ENCODE assay signal across 20 cellular contexts in genomic region chr3:116051586-116051985, GRCh38.
DNase-seq lines count a peak whose midpoint lies in the region; ATAC-seq, FAIRE-seq and TF ChIP-seq lines count a peak whose summit lies in the region.
"Had no signal": no experiment of that assay in that cellular context is flagged by ENCODE, and none has a peak within 500 bp of the region (broad histone marks: within the 10 kb centered on the region; RNA-seq: fewer than 3 reads in every experiment).

No MANE protein-coding gene starts in this region.

- POLR2A ChIA-PET in K562 (lab: Yijun Ruan, JAX), result no interaction called here

- no peak for FAIRE-seq in K562 (lab: Jason Lieb, UNC)

- no peaks in the 10 kb centered on the region for H3K9me2 ChIP-seq in neural cell (ENCODE audit: insufficient read depth, low read length)

- H3K4me2 ChIP-seq in K562 (ENCODE audit: insufficient read depth, low read length), result no peak overlapping the region
- H3K4me2 ChIP-seq in neural cell (ENCODE audit: low read length), result no peak overlapping the region
- H3K4me2 ChIP-seq: BLaER1 had no signal

- no peak overlapping the region for H3K27ac ChIP-seq in K562 (ENCODE audit: extremely low read depth, low read depth, low read length)
- H3K27ac ChIP-seq in neural cell (ENCODE audit: low read length), result peak overlapping the region; percentile 71
- no peak overlapping the region for H3K27ac ChIP-seq in aorta (ENCODE audit: low read depth in 1 of 2, low read length in 2 of 2)
- H3K27ac ChIP-seq in testis, result no peak overlapping the region
- H3K27ac ChIP-seq in upper lobe of left lung, result no peak overlapping the region
- H3K27ac ChIP-seq: BLaER1, HL-60 had no signal

- TF ChIP-seq POLR2A in K562 (conservative IDR thresholded peaks at IDR 0.05), result no peak
- TF ChIP-seq POLR2A in testis (IDR thresholded peaks at IDR 0.05), result no peak
- TF ChIP-seq POLR2A in upper lobe of left lung (IDR thresholded peaks at IDR 0.05), result no peak

- ATAC-seq in K562 (no peak), aorta (ENCODE audit: low FRiP score) (no peak), upper lobe of left lung (ENCODE audit: low FRiP score in 2 of 2) (no peak)
- ATAC-seq: HCT116 had no signal

- whole genome bisulfite sequencing in K562 (ENCODE audit: insufficient coverage, low coverage, missing lambda C conversion rate), result 86% methylated on average over 1 of the region's 3 CpGs
- 76 to 86% methylated on average over 3 of the region's 3 CpGs for WGBS in aorta, 2 donors
- 65 to 71% methylated on average over 3 of the region's 3 CpGs for WGBS in testis, 2 donors
- 95 to 98% methylated on average over 3 of the region's 3 CpGs for WGBS in upper lobe of left lung, 2 donors

- H3F3A ChIP-seq in neural cell (ENCODE audit: insufficient read depth, low read length, poor library complexity, severe bottlenecking), result no peaks in the 10 kb centered on the region

- H3K27me3 ChIP-seq in K562 (ENCODE audit: control insufficient read depth in 2 of 2, insufficient read depth in 2 of 2, low read length in 2 of 2) (no peaks in the 10 kb centered on the region), neural cell (ENCODE audit: insufficient read depth, low read depth, low read length) (no peaks in the 10 kb centered on the region), aorta (ENCODE audit: control insufficient read depth in 1 of 2, insufficient read depth in 2 of 2, low read length in 1 of 2) (no peaks in the 10 kb centered on the region), testis (no peaks in the 10 kb centered on the region), upper lobe of left lung (no peaks in the 10 kb centered on the region)
- H3K27me3 ChIP-seq: BLaER1 had no signal

- TF ChIP-seq RAD21 in K562 (CRISPR knock-in tag; conservative IDR thresholded peaks at IDR 0.05 in 1 of 2, IDR thresholded peaks at IDR 0.05 in 1 of 2) (no peak), neural cell (conservative IDR thresholded peaks at IDR 0.05) (no peak)

- no peak overlapping the region for H3K4me3 ChIP-seq in K562
- no peak overlapping the region for H3K4me3 ChIP-seq in neural cell (ENCODE audit: low read length)
- H3K4me3 ChIP-seq in aorta (ENCODE audit: low read length in 2 of 2), result no peak overlapping the region
- no peak overlapping the region for H3K4me3 ChIP-seq in testis
- no peak overlapping the region for H3K4me3 ChIP-seq in upper lobe of left lung
- H3K4me3 ChIP-seq: BLaER1, GM12878 had no signal

- no TSS peak for BruUV-seq in K562 (replicated peaks; lab: Mats Ljungman, UMichigan)

- CTCF ChIA-PET in K562 (lab: Yijun Ruan, JAX; ENCODE audit: low intra/inter-chr PET ratio), result no interaction called here

- TF ChIP-seq CTCF in K562 (IDR thresholded peaks at IDR 0.05 in 2 of 3, conservative IDR thresholded peaks at IDR 0.05 in 1 of 3; ENCODE audit: insufficient read depth in 2 of 3, low read depth in 1 of 3, low read length in 3 of 3), result no peak
- no peak for TF ChIP-seq CTCF in neural cell (IDR thresholded peaks at IDR 0.05; ENCODE audit: poor library complexity, severe bottlenecking)
- TF ChIP-seq CTCF in testis (IDR thresholded peaks at IDR 0.05), result no peak
- no peak for TF ChIP-seq CTCF in upper lobe of left lung (IDR thresholded peaks at IDR 0.05)

- H2AFZ ChIP-seq in K562 (ENCODE audit: low read depth, low read length) (peak overlapping the region; percentile 82), neural cell (ENCODE audit: low read depth, low read length) (no peak overlapping the region)

- H3K9ac ChIP-seq in K562 (ENCODE audit: insufficient read depth in 1 of 2, low read depth in 2 of 2, low read length in 2 of 2) (no peak overlapping the region), neural cell (ENCODE audit: low read length) (no peak overlapping the region)
- H3K9ac ChIP-seq: BLaER1 had no signal

- peaks cover 0 to 7% of the 10 kb centered on the region in 2 experiments; a peak in 2 of 5 replicates for H3K4me1 ChIP-seq in K562 (replicated peaks in 1 of 2; ENCODE audit: control insufficient read depth in 2 of 2, insufficient read depth in 2 of 2, low read length in 2 of 2)
- no peaks in the 10 kb centered on the region for H3K4me1 ChIP-seq in aorta (ENCODE audit: control insufficient read depth in 1 of 2, insufficient read depth in 2 of 2, low read length in 2 of 2)
- no peaks in the 10 kb centered on the region for H3K4me1 ChIP-seq in testis
- no peaks in the 10 kb centered on the region for H3K4me1 ChIP-seq in upper lobe of left lung
- H3K4me1 ChIP-seq: BLaER1 had no signal

- intact Hi-C loops in K562 (cut with micrococcal nuclease) (no loop called here), aorta (cut with DNase I) (no loop called here), testis (cut with DNase I; ENCODE audit: low total_unique reads) (no loop called here)

- H3K9me3 ChIP-seq in K562 (replicated peaks; ENCODE audit: control insufficient read depth, insufficient read depth, low read depth, low read length) (no peaks in the 10 kb centered on the region; the same call in 1 of the 2 replicates), neural cell (ENCODE audit: low read length) (no peaks in the 10 kb centered on the region), aorta (ENCODE audit: control insufficient read depth, low read length) (no peaks in the 10 kb centered on the region), testis (no peaks in the 10 kb centered on the region), upper lobe of left lung (no peaks in the 10 kb centered on the region)
- H3K9me3 ChIP-seq: BLaER1 had no signal

- TF ChIP-seq EP300 in K562 (IDR thresholded peaks at IDR 0.05; ENCODE audit: low read length) (no peak), neural cell (conservative IDR thresholded peaks at IDR 0.05; ENCODE audit: poor library complexity, severe bottlenecking) (no peak), upper lobe of left lung (IDR thresholded peaks at IDR 0.05) (no peak)

- H3K79me2 ChIP-seq in K562 (ENCODE audit: control insufficient read depth, insufficient read depth, low read length), result no peaks in the 10 kb centered on the region
- H3K79me2 ChIP-seq in neural cell (replicated peaks; ENCODE audit: insufficient read depth, low read length), result no peaks in the 10 kb centered on the region

- H4K20me1 ChIP-seq in K562 (replicated peaks; ENCODE audit: control insufficient read depth, insufficient read depth, low read length) (no peaks in the 10 kb centered on the region), neural cell (ENCODE audit: insufficient read depth) (no peaks in the 10 kb centered on the region)
- H4K20me1 ChIP-seq: BLaER1 had no signal

- in situ Hi-C loops in K562 (cut with MboI), result no loop called here

- H3K9me1 ChIP-seq in K562 (ENCODE audit: control insufficient read depth, insufficient read depth, low read length), result no peaks in the 10 kb centered on the region

- DNase-seq in NCI-H1694 treated with DMSO at 0.1 percent for 48 hours (lab: John Stamatoyannopoulos, UW) (peak; percentile 34), NCI-H1694 (lab: John Stamatoyannopoulos, UW) (no peak), NCI-H2171 treated with DMSO at 0.1 percent for 48 hours (lab: John Stamatoyannopoulos, UW) (peak; percentile 86), K562 (ENCODE audit: extremely low read depth in 1 of 4, low spot score in 3 of 4) (no peak), aorta (no peak), testis (no peak), upper lobe of left lung (no peak)
- DNase-seq: CD4-positive, alpha-beta memory T cell; DMS53; DND-41; EL; GOT3; H7; HFFc6; IMR-90 had no signal

- H3K36me3 ChIP-seq in K562 (ENCODE audit: control insufficient read depth, insufficient read depth, low read length) (no peaks in the 10 kb centered on the region), neural cell (ENCODE audit: insufficient read depth, low read length) (no peaks in the 10 kb centered on the region), aorta (ENCODE audit: control insufficient read depth in 1 of 2, insufficient read depth in 2 of 2, low read length in 1 of 2) (no peaks in the 10 kb centered on the region), testis (ENCODE audit: low read depth, missing control alignments) (no peaks in the 10 kb centered on the region), upper lobe of left lung (no peaks in the 10 kb centered on the region)
- H3K36me3 ChIP-seq: BLaER1 had no signal

TF ChIP-seq in K562, 482 proteins besides CTCF, POLR2A, EP300 and RAD21 (continues in another document):
- TF ChIP-seq ZNF766 (CRISPR knock-in tag; conservative IDR thresholded peaks at IDR 0.05) (no peak), ZNF707 (CRISPR knock-in tag; conservative IDR thresholded peaks at IDR 0.05) (no peak), TCF15 (CRISPR knock-in tag; IDR thresholded peaks at IDR 0.05) (no peak), ZNF551 (CRISPR knock-in tag; IDR thresholded peaks at IDR 0.05) (no peak), BRD9 (IDR thresholded peaks at IDR 0.05; ENCODE audit: low read depth, partially characterized antibody) (no peak), FOS (IDR thresholded peaks at IDR 0.05; ENCODE audit: extremely low read depth, insufficient read length) (no peak), ZNF217 (CRISPR knock-in tag; IDR thresholded peaks at IDR 0.05) (no peak), CHD1 (IDR thresholded peaks at IDR 0.05; ENCODE audit: low read length) (no peak), EWSR1 (IDR thresholded peaks at IDR 0.05; ENCODE audit: borderline replicate concordance, low read depth, partially characterized antibody) (no peak), EHMT2 (IDR thresholded peaks at IDR 0.05) (no peak), DACH1 (IDR thresholded peaks at IDR 0.05; ENCODE audit: partially characterized antibody) (no peak)

TF ChIP-seq in neural cell, 6 proteins besides CTCF, POLR2A, EP300 and RAD21:
- no peak for TF ChIP-seq MXI1 (conservative IDR thresholded peaks at IDR 0.05; ENCODE audit: poor library complexity, severe bottlenecking)
- TF ChIP-seq SMC3 (conservative IDR thresholded peaks at IDR 0.05; ENCODE audit: poor library complexity), result no peak
- no peak for TF ChIP-seq EZH2 (IDR thresholded peaks at IDR 0.05; ENCODE audit: borderline replicate concordance, insufficient read depth, low read length, poor library complexity, severe bottlenecking)

Comparison
In these comparisons a context has a peak if more than half of its experiments do, and no peak if none do; other contexts are left out.
1. DNase-seq: peak in NCI-H1694 treated with DMSO at 0.1 percent for 48 hours (single experiment) and NCI-H2171 treated with DMSO at 0.1 percent for 48 hours (single experiment); none in NCI-H1694 (single experiment), K562 (0 of 4), aorta (0 of 2), testis (single experiment) and upper lobe of left lung (0 of 2).